2 cellular contexts compared by ENCODE assay signal in genomic region chr13:109804654-109805053, GRCh38.
TF ChIP-seq lines count a peak whose summit lies in the region.

No MANE protein-coding gene starts in this region.

TF ChIP-seq in GM23338, 12 proteins besides CTCF, POLR2A, EP300 and RAD21:
- TF ChIP-seq REST (IDR thresholded peaks at IDR 0.05; ENCODE audit: unreplicated experiment) (peak; percentile 72), ZNF462 (CRISPR knock-in tag; IDR thresholded peaks at IDR 0.05) (no peak), EZH2 (IDR thresholded peaks at IDR 0.05; ENCODE audit: low read depth, unreplicated experiment) (no peak), ZNF114 (CRISPR knock-in tag; IDR thresholded peaks at IDR 0.05) (no peak), JUNB (IDR thresholded peaks at IDR 0.05; ENCODE audit: unreplicated experiment) (no peak), CREB1 (CRISPR knock-in tag; IDR thresholded peaks at IDR 0.05; ENCODE audit: low read depth) (no peak)

TF ChIP-seq in GM12878, 131 proteins besides CTCF, POLR2A, EP300 and RAD21 (continued from another document):
- TF ChIP-seq ZBTB40 (IDR thresholded peaks at IDR 0.05; ENCODE audit: borderline replicate concordance), result no peak
- no peak for TF ChIP-seq MEF2B (IDR thresholded peaks at IDR 0.05; ENCODE audit: partially characterized antibody, poor library complexity, severe bottlenecking)
- TF ChIP-seq NR2C1 (IDR thresholded peaks at IDR 0.05), result no peak
- no peak for TF ChIP-seq NR2F1 (conservative IDR thresholded peaks at IDR 0.05)
